ENCODE assay signal across 20 cellular contexts in the genomic region with DNA sequence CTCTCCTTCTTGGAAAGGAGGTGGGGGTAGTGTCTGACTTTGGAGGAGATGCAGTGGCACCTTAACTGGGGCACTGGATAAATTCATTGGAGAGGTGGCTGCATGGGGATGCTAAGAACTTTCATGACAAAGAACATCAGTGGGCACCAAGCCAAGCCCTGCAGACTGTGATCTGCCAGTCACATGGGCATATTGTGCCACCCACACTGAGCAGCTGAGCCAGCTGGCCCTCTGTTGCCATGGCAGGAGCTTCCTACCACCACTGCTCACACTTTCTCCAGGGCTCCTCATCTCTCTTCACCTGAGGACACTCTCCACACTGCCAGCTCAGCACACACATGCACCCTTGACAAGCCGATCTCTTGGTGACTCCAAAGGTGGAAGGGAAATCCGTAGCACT.
DNase-seq lines count a peak whose midpoint lies in the region; ATAC-seq lines count a peak whose summit lies in the region.
"Had no signal": no experiment of that assay in that cellular context is flagged by ENCODE, and none has a peak within 500 bp of the region (broad histone marks: within the 10 kb centered on the region; RNA-seq: fewer than 3 reads in every experiment).

No MANE protein-coding gene starts in this region.

- DNase-seq in Right ventricle myocardium superior (peak; percentile 57), cardiac septum (ENCODE audit: low spot score) (no peak), NCI-H345 (lab: John Stamatoyannopoulos, UW) (peak; percentile 89), head of caudate nucleus (peak in 37 of 42 donors; percentile 7 to 77 (median 51)), SW 1271 (lab: John Stamatoyannopoulos, UW) (no peak), UCSD-AML1 (lab: John Stamatoyannopoulos, UW; ENCODE audit: unreplicated experiment) (no peak)
- DNase-seq in activated CD4-positive, CD25-positive, alpha-beta regulatory T cell (lab: John Stamatoyannopoulos, UW) = no peak
- DNase-seq: activated CD4-positive, alpha-beta memory T cell treated with anti-CD3 and anti-CD28 coated beads, Interleukin-2, amount 10 ng/mL, durations not matched to agents 7 days and 5 days; activated naive CD4-positive, alpha-beta T cell treated with anti-CD3 and anti-CD28 coated beads for 36 hours; activated T-cell treated with anti-CD3 and anti-CD28 coated beads, Interleukin-2, amount 50 U/mL, for 1 hour; CD4-positive, alpha-beta memory T cell; GM23248; KBM-7; mucosa of descending colon; MV-4-11; NCI-H446; SIG-M5; T-helper 2 cell; thyroid gland had no signal

- ATAC-seq in Right ventricle myocardium superior (ENCODE audit: poor library complexity) = peak; percentile 77
- ATAC-seq in HG02623 (IDR thresholded peaks at IDR 0.05; ENCODE audit: unreplicated experiment) = no peak
- ATAC-seq: mucosa of descending colon had no signal

- intact Hi-C loops in Right ventricle myocardium superior (cut with DNase I) (no loop called here), cardiac septum (cut with DNase I) (no loop called here), head of caudate nucleus (cut with DNase I) (no loop called here)

Comparison
In these comparisons a context has a peak if more than half of its experiments do, and no peak if none do; other contexts are left out.
1. DNase-seq: peak in Right ventricle myocardium superior (single experiment), NCI-H345 (single experiment) and head of caudate nucleus (37 of 42); none in cardiac septum (single experiment), SW 1271 (0 of 2), UCSD-AML1 (single experiment) and activated CD4-positive, CD25-positive, alpha-beta regulatory T cell (0 of 4).